ENCODE assay signal across 1 cellular context in genomic region chr6:3001773-3002293, GRCh38.
A peak's percentile ranks its signal among the peaks of the same experiment; 100 is the strongest.
TF ChIP-seq lines count a peak whose summit lies in the region.

No MANE protein-coding gene starts in this region.

TF ChIP-seq in K562, 482 proteins besides CTCF, POLR2A, EP300 and RAD21 (continued from another document and continues in another):
- no peak for TF ChIP-seq ASH1L (IDR thresholded peaks at IDR 0.05; ENCODE audit: borderline replicate concordance, low read depth, partially characterized antibody)
- TF ChIP-seq STAT5B (CRISPR knock-in tag; IDR thresholded peaks at IDR 0.05) = no peak
- no peak for TF ChIP-seq ZBTB5 (IDR thresholded peaks at IDR 0.05)
- TF ChIP-seq, protein P1, sequence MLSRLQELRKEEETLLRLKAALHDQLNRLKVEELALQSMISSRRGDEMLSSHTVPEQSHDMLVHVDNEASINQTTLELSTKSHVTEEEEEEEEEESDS (CRISPR knock-in tag; IDR thresholded peaks at IDR 0.05) = no peak
- TF ChIP-seq CREB3 (tag; conservative IDR thresholded peaks at IDR 0.05; ENCODE audit: low read depth) = no peak
- no peak for TF ChIP-seq RERE (CRISPR knock-in tag; IDR thresholded peaks at IDR 0.05; ENCODE audit: borderline replicate concordance)
- TF ChIP-seq CREBBP (IDR thresholded peaks at IDR 0.05; ENCODE audit: low read depth, low read length) = no peak
- no peak for TF ChIP-seq ZNF561 (CRISPR knock-in tag; conservative IDR thresholded peaks at IDR 0.05)
- no peak for TF ChIP-seq ZNF324 (CRISPR knock-in tag; IDR thresholded peaks at IDR 0.05)
- no peak for TF ChIP-seq YY1 (IDR thresholded peaks at IDR 0.05; ENCODE audit: borderline replicate concordance in 1 of 3, control insufficient read depth in 1 of 3, extremely low read depth in 1 of 3, insufficient read depth in 3 of 3, insufficient read length in 1 of 3, insufficient replicate concordance in 2 of 3, low read depth in 1 of 3, low read length in 2 of 3)
- no peak for TF ChIP-seq ZNF398 (CRISPR knock-in tag; IDR thresholded peaks at IDR 0.05)
- TF ChIP-seq FOXA3 (CRISPR knock-in tag; conservative IDR thresholded peaks at IDR 0.05 in 1 of 2, IDR thresholded peaks at IDR 0.05 in 1 of 2) = peak; percentile 71 to 80; a peak in 3 of 4 replicates
- no peak for TF ChIP-seq SMAD1 (IDR thresholded peaks at IDR 0.05; ENCODE audit: low read depth, low read length, partially characterized antibody)
- TF ChIP-seq, protein P2, sequence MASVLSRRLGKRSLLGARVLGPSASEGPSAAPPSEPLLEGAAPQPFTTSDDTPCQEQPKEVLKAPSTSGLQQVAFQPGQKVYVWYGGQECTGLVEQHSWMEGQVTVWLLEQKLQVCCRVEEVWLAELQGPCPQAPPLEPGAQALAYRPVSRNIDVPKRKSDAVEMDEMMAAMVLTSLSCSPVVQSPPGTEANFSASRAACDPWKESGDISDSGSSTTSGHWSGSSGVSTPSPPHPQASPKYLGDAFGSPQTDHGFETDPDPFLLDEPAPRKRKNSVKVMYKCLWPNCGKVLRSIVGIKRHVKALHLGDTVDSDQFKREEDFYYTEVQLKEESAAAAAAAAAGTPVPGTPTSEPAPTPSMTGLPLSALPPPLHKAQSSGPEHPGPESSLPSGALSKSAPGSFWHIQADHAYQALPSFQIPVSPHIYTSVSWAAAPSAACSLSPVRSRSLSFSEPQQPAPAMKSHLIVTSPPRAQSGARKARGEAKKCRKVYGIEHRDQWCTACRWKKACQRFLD (CRISPR knock-in tag; IDR thresholded peaks at IDR 0.05) = peak; percentile 77
- no peak for TF ChIP-seq SMAD2 (IDR thresholded peaks at IDR 0.05; ENCODE audit: low read depth, low read length)
- TF ChIP-seq PCBP2 (IDR thresholded peaks at IDR 0.05; ENCODE audit: low read depth, low read length, poor library complexity, severe bottlenecking) = no peak
- no peak for TF ChIP-seq SRF (CRISPR knock-in tag; IDR thresholded peaks at IDR 0.05)
- TF ChIP-seq ZNF12 (CRISPR knock-in tag; IDR thresholded peaks at IDR 0.05) = no peak
- TF ChIP-seq TRIM24 (IDR thresholded peaks at IDR 0.05) = peak; percentile 76 to 86; a peak in 3 of 4 replicates
- TF ChIP-seq, protein P3, sequence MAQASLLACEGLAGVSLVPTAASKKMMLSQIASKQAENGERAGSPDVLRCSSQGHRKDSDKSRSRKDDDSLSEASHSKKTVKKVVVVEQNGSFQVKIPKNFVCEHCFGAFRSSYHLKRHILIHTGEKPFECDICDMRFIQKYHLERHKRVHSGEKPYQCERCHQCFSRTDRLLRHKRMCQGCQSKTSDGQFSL (CRISPR knock-in tag; IDR thresholded peaks at IDR 0.05) = 0 out of 2 replicates have a peak, but pooled peaks have one; percentile 58
- TF ChIP-seq, protein P3 (tag; IDR thresholded peaks at IDR 0.05) = no peak
- no peak for TF ChIP-seq NR2F6 (CRISPR knock-in tag; IDR thresholded peaks at IDR 0.05)
- no peak for TF ChIP-seq SAFB (IDR thresholded peaks at IDR 0.05; ENCODE audit: borderline replicate concordance, low read depth, low read length)
- TF ChIP-seq PHTF2 (CRISPR knock-in tag; IDR thresholded peaks at IDR 0.05) = peak; percentile 28; the same call in 1 of the 2 replicates
- no peak for TF ChIP-seq TCF3 (CRISPR knock-in tag; IDR thresholded peaks at IDR 0.05)
- no peak for TF ChIP-seq PTRF (tag; IDR thresholded peaks at IDR 0.05)
- no peak for TF ChIP-seq NR4A1 (CRISPR knock-in tag; IDR thresholded peaks at IDR 0.05)
- 0 out of 2 replicates have a peak, but pooled peaks have one; percentile 40 for TF ChIP-seq NR4A1 (tag; IDR thresholded peaks at IDR 0.05)
- peak; percentile 86 for TF ChIP-seq TAF9B (IDR thresholded peaks at IDR 0.05; ENCODE audit: partially characterized antibody)
- peak; percentile 68; the same call in 1 of the 2 replicates for TF ChIP-seq POLR2H (tag; IDR thresholded peaks at IDR 0.05; ENCODE audit: low read depth)
- TF ChIP-seq, protein P4, sequence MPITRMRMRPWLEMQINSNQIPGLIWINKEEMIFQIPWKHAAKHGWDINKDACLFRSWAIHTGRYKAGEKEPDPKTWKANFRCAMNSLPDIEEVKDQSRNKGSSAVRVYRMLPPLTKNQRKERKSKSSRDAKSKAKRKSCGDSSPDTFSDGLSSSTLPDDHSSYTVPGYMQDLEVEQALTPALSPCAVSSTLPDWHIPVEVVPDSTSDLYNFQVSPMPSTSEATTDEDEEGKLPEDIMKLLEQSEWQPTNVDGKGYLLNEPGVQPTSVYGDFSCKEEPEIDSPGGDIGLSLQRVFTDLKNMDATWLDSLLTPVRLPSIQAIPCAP (CRISPR knock-in tag; IDR thresholded peaks at IDR 0.05; ENCODE audit: borderline replicate concordance) = no peak
- peak; percentile 64 to 85 for TF ChIP-seq AFF1 (IDR thresholded peaks at IDR 0.05; ENCODE audit: low read depth in 1 of 2, partially characterized antibody in 2 of 2)
- TF ChIP-seq, protein P5, sequence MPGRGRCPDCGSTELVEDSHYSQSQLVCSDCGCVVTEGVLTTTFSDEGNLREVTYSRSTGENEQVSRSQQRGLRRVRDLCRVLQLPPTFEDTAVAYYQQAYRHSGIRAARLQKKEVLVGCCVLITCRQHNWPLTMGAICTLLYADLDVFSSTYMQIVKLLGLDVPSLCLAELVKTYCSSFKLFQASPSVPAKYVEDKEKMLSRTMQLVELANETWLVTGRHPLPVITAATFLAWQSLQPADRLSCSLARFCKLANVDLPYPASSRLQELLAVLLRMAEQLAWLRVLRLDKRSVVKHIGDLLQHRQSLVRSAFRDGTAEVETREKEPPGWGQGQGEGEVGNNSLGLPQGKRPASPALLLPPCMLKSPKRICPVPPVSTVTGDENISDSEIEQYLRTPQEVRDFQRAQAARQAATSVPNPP (IDR thresholded peaks at IDR 0.05; ENCODE audit: borderline replicate concordance, insufficient read depth, insufficient read length) = no peak
- TF ChIP-seq ELF1 (tag; IDR thresholded peaks at IDR 0.05) = no peak
- no peak for TF ChIP-seq ZSCAN32 (CRISPR knock-in tag; IDR thresholded peaks at IDR 0.05)
- TF ChIP-seq TFAP4 (CRISPR knock-in tag; IDR thresholded peaks at IDR 0.05; ENCODE audit: borderline replicate concordance) = peak; percentile 66
